8 cellular contexts compared by ENCODE assay signal in the genomic region with DNA sequence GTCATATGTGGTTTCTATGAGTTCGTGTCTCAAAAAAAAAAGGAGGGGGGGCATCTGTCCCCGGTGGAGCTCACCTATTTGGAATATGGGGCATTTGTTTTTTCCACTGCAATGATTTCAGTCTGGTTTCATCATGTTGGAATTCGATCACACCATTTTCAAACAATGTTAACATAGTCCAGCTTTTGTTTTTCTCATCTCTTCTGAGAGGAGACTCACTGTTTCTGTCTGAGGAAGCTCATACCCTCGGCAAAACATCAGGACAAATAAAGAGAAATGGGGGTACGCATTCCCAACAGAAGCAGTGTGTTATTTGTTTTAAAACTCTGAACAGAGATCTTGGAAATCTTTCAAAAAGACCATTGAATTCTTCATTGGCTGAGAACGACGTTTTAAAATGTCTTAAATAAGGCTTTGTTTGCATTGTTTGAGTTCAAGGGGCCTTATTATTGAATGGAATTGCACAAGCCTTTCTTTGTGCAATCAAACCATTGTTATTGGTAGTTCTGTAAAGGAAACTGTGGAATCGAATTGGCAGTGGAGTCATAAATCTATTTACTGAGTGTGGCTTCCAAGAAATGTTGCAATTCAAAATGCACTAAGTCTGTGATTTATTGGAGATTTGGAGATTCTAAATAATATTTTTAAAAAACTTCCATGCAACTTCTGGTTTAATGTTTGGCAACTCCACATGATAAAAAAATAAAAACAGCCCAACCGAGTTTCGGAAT.
DNase-seq lines count a peak whose midpoint lies in the region; ATAC-seq and TF ChIP-seq lines count a peak whose summit lies in the region.

No MANE protein-coding gene starts in this region.

- no peak for TF ChIP-seq POLR2A in tibial nerve (IDR thresholded peaks at IDR 0.05)

- peak overlapping the region; percentile 98 for H3K27ac Mint-ChIP-seq in MCF 10A (ENCODE audit: low read depth, unreplicated experiment)

- TSS peak; percentile 70 for BruUV-seq in MCF 10A (replicated peaks; lab: Mats Ljungman, UMichigan)

- DNase-seq in NOMO-1 (lab: John Stamatoyannopoulos, UW; ENCODE audit: unreplicated experiment in 2 of 2): peak; percentile 10 to 40
- DNase-seq in NOMO-1 treated with dmso at 0.1 percent for 144 hours (lab: John Stamatoyannopoulos, UW; ENCODE audit: unreplicated experiment): no peak
- peak; percentile 81 for DNase-seq in MCF 10A (ENCODE audit: unreplicated experiment)
- peak; percentile 51 to 62 for DNase-seq in lung microvascular endothelial cell (ENCODE audit: low read depth in 2 of 2)
- no peak for DNase-seq in tibial nerve (ENCODE audit: low spot score in 2 of 2)
- DNase-seq in activated CD8-positive, alpha-beta memory T cell treated with anti-CD3 and anti-CD28 coated beads, Interleukin-2, amount 50 U/mL, for 4 hours: no peak

- H3K4me3 Mint-ChIP-seq in MCF 10A (ENCODE audit: unreplicated experiment): peak overlapping the region; percentile 58

- intact Hi-C loops in MCF 10A (cut with micrococcal nuclease): loop anchor here (5.0 kb wide), 2 partner anchors 147 to 193 kb away; partner anchors contain the start of gene ARID5B

- H3K4me3 ChIP-seq in tibial nerve: no peak overlapping the region

- H3K36me3 Mint-ChIP-seq in MCF 10A (ENCODE audit: insufficient read depth, unreplicated experiment): peaks cover 57% of the 10 kb centered on the region

- H3K9me3 Mint-ChIP-seq in MCF 10A (ENCODE audit: unreplicated experiment): peaks cover 7% of the 10 kb centered on the region

- 13 to 17% methylated on average over 10 of the region's 10 CpGs for whole genome bisulfite sequencing in tibial nerve, 2 donors

- ATAC-seq in HG02588 (IDR thresholded peaks at IDR 0.05; ENCODE audit: unreplicated experiment) (no peak), GM21737 (IDR thresholded peaks at IDR 0.05; ENCODE audit: unreplicated experiment) (no peak)

- peaks cover 57% of the 10 kb centered on the region for H3K4me1 Mint-ChIP-seq in MCF 10A (ENCODE audit: insufficient read depth, unreplicated experiment)

- H3K27ac ChIP-seq in tibial nerve: peak overlapping the region; percentile 1 to 83 (median 56)

- no peaks in the 10 kb centered on the region for H3K27me3 Mint-ChIP-seq in MCF 10A (ENCODE audit: insufficient read depth, unreplicated experiment)

- H3K36me3 ChIP-seq in tibial nerve: peaks cover 0 to 31% (median 4%) of the 10 kb centered on the region in 3 donors

- H3K27me3 ChIP-seq in tibial nerve: no peaks in the 10 kb centered on the region

- POLR2A ChIA-PET in MCF 10A (lab: Yijun Ruan, JAX): interaction anchor here (0.8 to 5.1 kb wide), 9 partner anchors 11 to 193 kb away, joined by 3 to 34 read pairs (median 5); no protein-coding TSS in a partner anchor

- CTCF ChIA-PET in MCF 10A (lab: Yijun Ruan, JAX): interaction anchor here (0.6 to 0.8 kb wide), 4 partner anchors 31 to 192 kb away, joined by 3 to 5 read pairs (median 4); no protein-coding TSS in a partner anchor

- no peaks in the 10 kb centered on the region for H3K9me3 ChIP-seq in tibial nerve

- TF ChIP-seq CTCF in MCF 10A (IDR thresholded peaks at IDR 0.05; ENCODE audit: unreplicated experiment) (no peak), tibial nerve (IDR thresholded peaks at IDR 0.05) (no peak)

- TF ChIP-seq EP300 in tibial nerve (IDR thresholded peaks at IDR 0.05): peak in 1 of 2 donors; percentile 63

- peaks cover 0 to 56% (median 24%) of the 10 kb centered on the region in 4 donors for H3K4me1 ChIP-seq in tibial nerve

Comparison
In these comparisons a context has a peak if more than half of its experiments do, and no peak if none do; other contexts are left out.
1. DNase-seq: peak in NOMO-1 (2 of 2), MCF 10A (single experiment) and lung microvascular endothelial cell (2 of 2); none in NOMO-1 treated with dmso at 0.1 percent for 144 hours (single experiment), tibial nerve (0 of 2) and activated CD8-positive, alpha-beta memory T cell treated with anti-CD3 and anti-CD28 coated beads, Interleukin-2, amount 50 U/mL, for 4 hours (single experiment).